Comparison of ENCODE assay signal across 2 cellular contexts in genomic region chr6:43435682-43436437, GRCh38.
TF ChIP-seq lines count a peak whose summit lies in the region.

No MANE protein-coding gene starts in this region.

TF ChIP-seq in IMR-90, 13 proteins besides CTCF, POLR2A, EP300 and RAD21:
- no peak for TF ChIP-seq SMC3 (IDR thresholded peaks at IDR 0.05; ENCODE audit: low read depth, low read length)
- TF ChIP-seq ELK1 (IDR thresholded peaks at IDR 0.05; ENCODE audit: borderline replicate concordance, low read depth, low read length) = no peak
- TF ChIP-seq RCOR1 (IDR thresholded peaks at IDR 0.05; ENCODE audit: insufficient replicate concordance, low read length) = no peak
- TF ChIP-seq RFX5 (IDR thresholded peaks at IDR 0.05; ENCODE audit: low read depth, low read length) = no peak
- TF ChIP-seq NFE2L2 (IDR thresholded peaks at IDR 0.05; ENCODE audit: low read depth, low read length) = no peak
- no peak for TF ChIP-seq FOS (IDR thresholded peaks at IDR 0.05; ENCODE audit: low read depth, low read length)
- no peak for TF ChIP-seq MXI1 (IDR thresholded peaks at IDR 0.05; ENCODE audit: borderline replicate concordance, low read depth, low read length)
- no peak for TF ChIP-seq MAZ (IDR thresholded peaks at IDR 0.05; ENCODE audit: borderline replicate concordance, low read depth, low read length)
- TF ChIP-seq CEBPB (IDR thresholded peaks at IDR 0.05; ENCODE audit: low read depth, low read length) = no peak
- no peak for TF ChIP-seq CHD1 (IDR thresholded peaks at IDR 0.05; ENCODE audit: low read depth, low read length)

TF ChIP-seq in HepG2, 621 proteins besides CTCF, POLR2A, EP300 and RAD21 (continues in another document):
- TF ChIP-seq KDM2A (CRISPR knock-in tag; IDR thresholded peaks at IDR 0.05; ENCODE audit: borderline replicate concordance, low read depth) (0 out of 2 replicates have a peak, but pooled peaks have one; percentile 25), YEATS4 (CRISPR knock-in tag; IDR thresholded peaks at IDR 0.05; ENCODE audit: borderline replicate concordance) (no peak), ESRRA (CRISPR knock-in tag; IDR thresholded peaks at IDR 0.05; ENCODE audit: low read depth) (0 out of 2 replicates have a peak, but pooled peaks have one; percentile 34), JUN (CRISPR knock-in tag; IDR thresholded peaks at IDR 0.05) (0 out of 2 replicates have a peak, but pooled peaks have one; percentile 39), THAP8 (CRISPR knock-in tag; IDR thresholded peaks at IDR 0.05; ENCODE audit: borderline replicate concordance) (no peak), GLI4 (CRISPR knock-in tag; IDR thresholded peaks at IDR 0.05; ENCODE audit: borderline replicate concordance) (0 out of 2 replicates have a peak, but pooled peaks have one; percentile 17), ATF7 (IDR thresholded peaks at IDR 0.05) (no peak), ATF7 (CRISPR knock-in tag; IDR thresholded peaks at IDR 0.05) (peak; percentile 50; the same call in 1 of the 2 replicates), ARNT2 (CRISPR knock-in tag; IDR thresholded peaks at IDR 0.05; ENCODE audit: low read depth) (0 out of 2 replicates have a peak, but pooled peaks have one; percentile 1), AGO2 (optimal IDR thresholded peaks at IDR 0.05; ENCODE audit: low read depth, low read length) (peak; percentile 37), ZNF776 (CRISPR knock-in tag; IDR thresholded peaks at IDR 0.05) (peak; percentile 39; the same call in 1 of the 2 replicates), ZNF34 (CRISPR knock-in tag; IDR thresholded peaks at IDR 0.05; ENCODE audit: borderline replicate concordance) (no peak), MTA1 (CRISPR knock-in tag; IDR thresholded peaks at IDR 0.05; ENCODE audit: borderline replicate concordance) (0 out of 2 replicates have a peak, but pooled peaks have one; percentile 41), MED13 (CRISPR knock-in tag; IDR thresholded peaks at IDR 0.05) (no peak), ZFP91 (CRISPR knock-in tag; IDR thresholded peaks at IDR 0.05; ENCODE audit: borderline replicate concordance) (peak; percentile 41; the same call in 1 of the 2 replicates), ZXDC (CRISPR knock-in tag; IDR thresholded peaks at IDR 0.05) (0 out of 2 replicates have a peak, but pooled peaks have one; percentile 40), HNF1A (IDR thresholded peaks at IDR 0.05; ENCODE audit: low read depth) (no peak), HNF1A (CRISPR knock-in tag; IDR thresholded peaks at IDR 0.05; ENCODE audit: borderline replicate concordance) (0 out of 2 replicates have a peak, but pooled peaks have one; percentile 46), ZNF12 (CRISPR knock-in tag; IDR thresholded peaks at IDR 0.05) (no peak), SNAI1 (CRISPR knock-in tag; IDR thresholded peaks at IDR 0.05; ENCODE audit: borderline replicate concordance) (peak; percentile 81; the same call in 1 of the 2 replicates), ZNF788 (CRISPR knock-in tag; IDR thresholded peaks at IDR 0.05; ENCODE audit: borderline replicate concordance) (0 out of 2 replicates have a peak, but pooled peaks have one; percentile 24), ATRX (CRISPR knock-in tag; IDR thresholded peaks at IDR 0.05; ENCODE audit: borderline replicate concordance) (0 out of 2 replicates have a peak, but pooled peaks have one; percentile 34), ZFX (CRISPR knock-in tag; IDR thresholded peaks at IDR 0.05; ENCODE audit: low read depth) (peak; percentile 26; the same call in 1 of the 2 replicates), POLR2G (IDR thresholded peaks at IDR 0.05; ENCODE audit: low read depth, low read length) (peak; percentile 22; the same call in 1 of the 2 replicates), ZNF317 (CRISPR knock-in tag; IDR thresholded peaks at IDR 0.05) (0 out of 2 replicates have a peak, but pooled peaks have one; percentile 22), ZNF782 (CRISPR knock-in tag; IDR thresholded peaks at IDR 0.05; ENCODE audit: borderline replicate concordance) (peak; percentile 38; the same call in 1 of the 2 replicates), ZNF44 (CRISPR knock-in tag; IDR thresholded peaks at IDR 0.05) (0 out of 2 replicates have a peak, but pooled peaks have one; percentile 19), ZNF674 (CRISPR knock-in tag; IDR thresholded peaks at IDR 0.05; ENCODE audit: low read depth) (0 out of 2 replicates have a peak, but pooled peaks have one; percentile 57), ZFY (CRISPR knock-in tag; IDR thresholded peaks at IDR 0.05) (0 out of 2 replicates have a peak, but pooled peaks have one; percentile 26), NFYB (CRISPR knock-in tag; IDR thresholded peaks at IDR 0.05) (0 out of 2 replicates have a peak, but pooled peaks have one; percentile 4), UBTF (CRISPR knock-in tag; IDR thresholded peaks at IDR 0.05) (no peak), THAP11 (CRISPR knock-in tag; IDR thresholded peaks at IDR 0.05) (0 out of 2 replicates have a peak, but pooled peaks have one; percentile 5), ZNF772 (CRISPR knock-in tag; IDR thresholded peaks at IDR 0.05) (0 out of 2 replicates have a peak, but pooled peaks have one; percentile 29), ZNF383 (CRISPR knock-in tag; IDR thresholded peaks at IDR 0.05; ENCODE audit: borderline replicate concordance) (no peak), ZNF350 (CRISPR knock-in tag; IDR thresholded peaks at IDR 0.05; ENCODE audit: borderline replicate concordance, low read depth) (peak; percentile 11; the same call in 1 of the 2 replicates), ZNF33B (CRISPR knock-in tag; IDR thresholded peaks at IDR 0.05) (0 out of 2 replicates have a peak, but pooled peaks have one; percentile 27), BCL6 (CRISPR knock-in tag; IDR thresholded peaks at IDR 0.05) (peak; percentile 50; the same call in 1 of the 2 replicates)
